Comparison of ENCODE assay signal across 21 cellular contexts in genomic region chr1:5865774-5866173, GRCh38.
DNase-seq lines count a peak whose midpoint lies in the region; ATAC-seq and TF ChIP-seq lines count a peak whose summit lies in the region.
"Had no signal": no experiment of that assay in that cellular context is flagged by ENCODE, and none has a peak within 500 bp of the region (broad histone marks: within the 10 kb centered on the region; RNA-seq: fewer than 3 reads in every experiment).

No MANE protein-coding gene starts in this region.

- intact Hi-C loops in left ventricle myocardium superior (cut with micrococcal nuclease): no loop called here
- intact Hi-C loops in breast epithelium (cut with DNase I; ENCODE audit: low total_unique reads): no loop called here

- no peak overlapping the region for H2AFZ ChIP-seq in neural progenitor cell (replicated peaks)
- H2AFZ ChIP-seq: GM23248 had no signal

- H3K27me3 ChIP-seq in BLaER1 (no peaks in the 10 kb centered on the region), H7 (ENCODE audit: control insufficient read depth, insufficient read depth, low read length) (no peaks in the 10 kb centered on the region), neural progenitor cell (no peaks in the 10 kb centered on the region), breast epithelium (no peaks in the 10 kb centered on the region)
- H3K27me3 ChIP-seq: BLaER1 treated with 17β-estradiol and CSF1 and Interleukin-3, amounts not matched to agents 10 nM and 100 nM had no signal

- TF ChIP-seq CTCF in neural progenitor cell (IDR thresholded peaks at IDR 0.05) (no peak), breast epithelium (IDR thresholded peaks at IDR 0.05) (no peak)

- H3K27ac Mint-ChIP-seq in neural progenitor cell: no peak overlapping the region
- H3K27ac Mint-ChIP-seq: B cell; CD4-positive, alpha-beta T cell; CD8-positive, alpha-beta memory T cell; HFFc6 had no signal

- H3K36me3 Mint-ChIP-seq in neural progenitor cell: peaks cover 28% of the 10 kb centered on the region

- DNase-seq in H7 (peak; percentile 90), iPS-NIHi11 (ENCODE audit: low spot score) (peak; percentile 51), neural progenitor cell (ENCODE audit: low spot score) (peak; percentile 75), left ventricle myocardium superior (no peak), breast epithelium (ENCODE audit: low spot score in 2 of 2) (no peak), hypothalamus (lab: John Stamatoyannopoulos, UW) (no peak)
- DNase-seq: CD4-positive, alpha-beta T cell; CD8-positive, alpha-beta memory T cell; DMS 273 treated with DMSO at 0.1 percent for 48 hours; DMS79; EL; GF-D8; GM23248; HFFc6 had no signal

- peak overlapping the region; percentile 24; the same call in 1 of the 2 replicates for H3K9ac ChIP-seq in BLaER1
- no peak overlapping the region for H3K9ac ChIP-seq in neural progenitor cell
- H3K9ac ChIP-seq: GM23248 had no signal

- H3K4me2 ChIP-seq in BLaER1 (peak overlapping the region; percentile 51), neural progenitor cell (peak overlapping the region; percentile 27)

- peaks cover 6% of the 10 kb centered on the region for H3K9me3 Mint-ChIP-seq in neural progenitor cell
- H3K9me3 Mint-ChIP-seq: CD4-positive, alpha-beta T cell; CD8-positive, alpha-beta memory T cell; HFFc6 had no signal

- H3K9me3 ChIP-seq in BLaER1: no peaks in the 10 kb centered on the region
- no peaks in the 10 kb centered on the region for H3K9me3 ChIP-seq in neural progenitor cell (ENCODE audit: low read depth)
- no peaks in the 10 kb centered on the region for H3K9me3 ChIP-seq in breast epithelium
- H3K9me3 ChIP-seq: HAP-1 had no signal

- ATAC-seq in left ventricle myocardium superior: no peak
- ATAC-seq in HG02938 (IDR thresholded peaks at IDR 0.05; ENCODE audit: unreplicated experiment): no peak

- TF ChIP-seq POLR2A in breast epithelium (IDR thresholded peaks at IDR 0.05): no peak

- H4K20me1 ChIP-seq in BLaER1: no peaks in the 10 kb centered on the region
- H4K20me1 ChIP-seq in neural progenitor cell (ENCODE audit: low read depth): peaks cover 16% of the 10 kb centered on the region

- H3F3A ChIP-seq in neural progenitor cell (ENCODE audit: low read depth): peaks cover 21% of the 10 kb centered on the region

- no peak overlapping the region for H3K4me3 ChIP-seq in BLaER1
- H3K4me3 ChIP-seq in H7 (ENCODE audit: insufficient read depth, low read depth, low read length): no peak overlapping the region
- H3K4me3 ChIP-seq in neural progenitor cell: no peak overlapping the region
- no peak overlapping the region for H3K4me3 ChIP-seq in breast epithelium
- H3K4me3 ChIP-seq: BLaER1 treated with 17β-estradiol and CSF1 and Interleukin-3, amounts not matched to agents 10 nM and 100 nM; GM23248; HAP-1 had no signal

- no peak overlapping the region for H3K4me3 Mint-ChIP-seq in neural progenitor cell
- H3K4me3 Mint-ChIP-seq: B cell; CD14-positive monocyte; CD4-positive, alpha-beta T cell; CD8-positive, alpha-beta memory T cell; HFFc6 had no signal

- peaks cover 16% of the 10 kb centered on the region for H3K4me1 ChIP-seq in BLaER1
- peaks cover 12% of the 10 kb centered on the region for H3K4me1 ChIP-seq in neural progenitor cell
- H3K4me1 ChIP-seq in breast epithelium: no peaks in the 10 kb centered on the region
- H3K4me1 ChIP-seq: HAP-1 had no signal

- peaks cover 5% of the 10 kb centered on the region for H3K27me3 Mint-ChIP-seq in neural progenitor cell (ENCODE audit: insufficient read depth, low read depth)
- H3K27me3 Mint-ChIP-seq: B cell; CD4-positive, alpha-beta T cell; CD8-positive, alpha-beta memory T cell had no signal

- H3K27ac ChIP-seq in BLaER1: peak overlapping the region; percentile 55
- H3K27ac ChIP-seq in neural progenitor cell: no peak overlapping the region
- H3K27ac ChIP-seq in breast epithelium: no peak overlapping the region
- H3K27ac ChIP-seq: 22Rv1, GM23248 had no signal

- H3K36me3 ChIP-seq in BLaER1 (peaks cover 63% of the 10 kb centered on the region), H7 (replicated peaks; ENCODE audit: control insufficient read depth, insufficient read depth, low read length) (no peaks in the 10 kb centered on the region), neural progenitor cell (no peaks in the 10 kb centered on the region), breast epithelium (no peaks in the 10 kb centered on the region)
- H3K36me3 ChIP-seq: HAP-1 had no signal

- H3K4me1 Mint-ChIP-seq in neural progenitor cell: peaks cover 9% of the 10 kb centered on the region
- H3K4me1 Mint-ChIP-seq: B cell, CD14-positive monocyte had no signal

- H3K79me2 ChIP-seq in neural progenitor cell (ENCODE audit: low read depth): no peaks in the 10 kb centered on the region

Comparison
In these comparisons a context has a peak if more than half of its experiments do, and no peak if none do; other contexts are left out.
1. DNase-seq: peak in H7 (single experiment), iPS-NIHi11 (single experiment) and neural progenitor cell (single experiment); none in left ventricle myocardium superior (single experiment), breast epithelium (0 of 2) and hypothalamus (0 of 51).